ENCODE assay signal across 9 cellular contexts in genomic region chr20:4813076-4813838, GRCh38. TPM values are rescaled to one million over a fixed set of nuclear protein-coding genes. Genes with fewer than 3 reads are reported as not detected.
DNase-seq lines count a peak whose midpoint lies in the region; ATAC-seq and TF ChIP-seq lines count a peak whose summit lies in the region.
"Had no signal": no experiment of that assay in that cellular context is flagged by ENCODE, and none has a peak within 500 bp of the region (broad histone marks: within the 10 kb centered on the region; RNA-seq: fewer than 3 reads in every experiment).

No MANE protein-coding gene starts in this region.

- peaks cover 48% of the 10 kb centered on the region for H3K36me3 Mint-ChIP-seq in activated CD8-positive, alpha-beta T cell treated with anti-CD3 and anti-CD28 coated beads for 36 hours (ENCODE audit: low read depth)

- H3K27ac ChIP-seq in subcutaneous abdominal adipose tissue (ENCODE audit: low read depth, low read length), result peak overlapping the region; percentile 76

- TF ChIP-seq CTCF in GM12875 (IDR thresholded peaks at IDR 0.05; ENCODE audit: borderline replicate concordance, insufficient read depth, low read depth, low read length), result no peak
- TF ChIP-seq CTCF in activated CD8-positive, alpha-beta T cell treated with anti-CD3 and anti-CD28 coated beads for 36 hours (IDR thresholded peaks at IDR 0.05), result no peak

- peaks cover 4 to 73% (median 50%) of the 10 kb centered on the region in 5 donors for H3K4me1 ChIP-seq in subcutaneous abdominal adipose tissue (ENCODE audit: control insufficient read depth in 5 of 5, insufficient read depth in 5 of 5, low read length in 5 of 5)

- intact Hi-C loops in activated CD8-positive, alpha-beta T cell treated with anti-CD3 and anti-CD28 coated beads for 36 hours (cut with micrococcal nuclease), result no loop called here

- CTCF ChIA-PET in activated CD8-positive, alpha-beta T cell treated with anti-CD3 and anti-CD28 coated beads for 36 hours (lab: Charles Lee), result interaction anchor here (0.6 to 1.4 kb wide), 5 partner anchors 15 to 313 kb away, joined by 3 to 4 read pairs (median 4); partner anchors contain the start of gene CDS2

- peak overlapping the region; percentile 100 for H3K27ac Mint-ChIP-seq in activated CD8-positive, alpha-beta T cell treated with anti-CD3 and anti-CD28 coated beads for 36 hours

- H3K4me3 ChIP-seq in GM12875 (ENCODE audit: low read depth, low read length), result peak overlapping the region; percentile 59
- H3K4me3 ChIP-seq in subcutaneous abdominal adipose tissue (ENCODE audit: low read depth in 1 of 5, low read length in 5 of 5), result peak overlapping the region in 3 of 5 donors; percentile 47 to 52 (median 47)

- peak overlapping the region in 4 of 5 donors; percentile 22 to 49 (median 36) for H3K9ac ChIP-seq in subcutaneous abdominal adipose tissue (ENCODE audit: low read length in 5 of 5)

- peak; percentile 55 for DNase-seq in activated CD8-positive, alpha-beta T cell treated with anti-CD3 and anti-CD28 coated beads for 36 hours
- DNase-seq in iPS-NIHi11 (ENCODE audit: low spot score), result peak; percentile 27
- no peak for DNase-seq in middle frontal gyrus (ENCODE audit: extremely low spot score, low spot score)
- DNase-seq in HuH-7.5 (ENCODE audit: low spot score), result no peak
- no peak for DNase-seq in SKM-1 (lab: John Stamatoyannopoulos, UW; ENCODE audit: unreplicated experiment)

- H3K9me3 ChIP-seq in subcutaneous abdominal adipose tissue (ENCODE audit: control insufficient read depth in 5 of 5, low read length in 5 of 5), result no peaks in the 10 kb centered on the region

- H3K27me3 Mint-ChIP-seq in activated CD8-positive, alpha-beta T cell treated with anti-CD3 and anti-CD28 coated beads for 36 hours, result no peaks in the 10 kb centered on the region

- no peaks in the 10 kb centered on the region for H3K27me3 ChIP-seq in subcutaneous abdominal adipose tissue (ENCODE audit: control insufficient read depth in 5 of 5, insufficient read depth in 4 of 5, low read length in 5 of 5)

- no peaks in the 10 kb centered on the region for H3K36me3 ChIP-seq in subcutaneous abdominal adipose tissue (ENCODE audit: control insufficient read depth in 5 of 5, insufficient read depth in 5 of 5, low read length in 5 of 5)

- peak; percentile 36 for ATAC-seq in HG02852 (IDR thresholded peaks at IDR 0.05; ENCODE audit: unreplicated experiment)
- peak; percentile 6 for ATAC-seq in activated CD8-positive, alpha-beta T cell treated with anti-CD3 and anti-CD28 coated beads for 36 hours
- ATAC-seq: HCT116 had no signal

- H3K4me3 Mint-ChIP-seq in activated CD8-positive, alpha-beta T cell treated with anti-CD3 and anti-CD28 coated beads for 36 hours, result peak overlapping the region; percentile 100

- no peaks in the 10 kb centered on the region for H3K9me3 Mint-ChIP-seq in activated CD8-positive, alpha-beta T cell treated with anti-CD3 and anti-CD28 coated beads for 36 hours

- POLR2A ChIA-PET in activated CD8-positive, alpha-beta T cell treated with anti-CD3 and anti-CD28 coated beads for 36 hours (lab: Charles Lee), result interaction anchor here (0.8 to 3.5 kb wide), 7 partner anchors 16 to 313 kb away, joined by 3 to 21 read pairs (median 3); partner anchors contain the start of genes CDS2 and PCNA

- H3K4me1 Mint-ChIP-seq in activated CD8-positive, alpha-beta T cell treated with anti-CD3 and anti-CD28 coated beads for 36 hours (ENCODE audit: low read depth), result peaks cover 69% of the 10 kb centered on the region

RNA-seq across cellular contexts. Expression of gene RASSF2, which starts 10.2 kb away (rescaled TPM):
- 10 to 100 TPM; 33.7 to 36.2 TPM for total RNA-seq in activated CD8-positive, alpha-beta T cell treated with anti-CD3 and anti-CD28 coated beads for 36 hours

Comparison
In these comparisons a context has a peak if more than half of its experiments do, and no peak if none do; other contexts are left out.
1. DNase-seq: peak in activated CD8-positive, alpha-beta T cell treated with anti-CD3 and anti-CD28 coated beads for 36 hours (single experiment) and iPS-NIHi11 (single experiment); none in middle frontal gyrus (single experiment), HuH-7.5 (single experiment) and SKM-1 (single experiment).